Comparison of ENCODE assay signal across 1 cellular context in genomic region chr2:177258059-177258458, GRCh38.
A peak's percentile ranks its signal among the peaks of the same experiment; 100 is the strongest.
TF ChIP-seq lines count a peak whose summit lies in the region.

No MANE protein-coding gene starts in this region.

TF ChIP-seq in K562, 482 proteins besides CTCF, POLR2A, EP300 and RAD21 (continues in another document):
- no peak for TF ChIP-seq TAF15 (IDR thresholded peaks at IDR 0.05; ENCODE audit: low read depth, low read length)
- no peak for TF ChIP-seq ZFP30 (CRISPR knock-in tag; IDR thresholded peaks at IDR 0.05; ENCODE audit: borderline replicate concordance)
- TF ChIP-seq TOE1 (IDR thresholded peaks at IDR 0.05; ENCODE audit: borderline replicate concordance), result no peak
- no peak for TF ChIP-seq TOE1 (CRISPR knock-in tag; IDR thresholded peaks at IDR 0.05; ENCODE audit: borderline replicate concordance, low read depth)
- no peak for TF ChIP-seq GTF2B (IDR thresholded peaks at IDR 0.05; ENCODE audit: extremely low read depth, insufficient read length)
- TF ChIP-seq FOXK2 (conservative IDR thresholded peaks at IDR 0.05 in 1 of 2, IDR thresholded peaks at IDR 0.05 in 1 of 2; ENCODE audit: low read depth in 2 of 2), result no peak
- TF ChIP-seq CBFB (CRISPR knock-in tag; IDR thresholded peaks at IDR 0.05), result no peak
- no peak for TF ChIP-seq VEZF1 (CRISPR knock-in tag; IDR thresholded peaks at IDR 0.05)
- no peak for TF ChIP-seq GTF2A2 (tag; IDR thresholded peaks at IDR 0.05)
- TF ChIP-seq TCF7L2 (IDR thresholded peaks at IDR 0.05; ENCODE audit: low read depth, low read length), result no peak
- TF ChIP-seq SPI1 (IDR thresholded peaks at IDR 0.05; ENCODE audit: borderline replicate concordance, low read depth, low read length), result no peak
- TF ChIP-seq MAFF (IDR thresholded peaks at IDR 0.05; ENCODE audit: low read length), result no peak
- no peak for TF ChIP-seq PRMT5 (CRISPR knock-in tag; IDR thresholded peaks at IDR 0.05)
- peak; percentile 43; the same call in 1 of the 2 replicates for TF ChIP-seq CBX1 (IDR thresholded peaks at IDR 0.05; ENCODE audit: low read depth)
- no peak for TF ChIP-seq ZNF165 (CRISPR knock-in tag; IDR thresholded peaks at IDR 0.05; ENCODE audit: borderline replicate concordance)
- no peak for TF ChIP-seq TAF1 (IDR thresholded peaks at IDR 0.05; ENCODE audit: control insufficient read depth, extremely low read depth, insufficient read depth, low read length, severe bottlenecking)
- no peak for TF ChIP-seq HNRNPK (IDR thresholded peaks at IDR 0.05; ENCODE audit: low read depth, low read length, poor library complexity, severe bottlenecking)
- no peak for TF ChIP-seq ZNF324 (CRISPR knock-in tag; IDR thresholded peaks at IDR 0.05)
- peak; percentile 61 to 79 for TF ChIP-seq KDM1A (IDR thresholded peaks at IDR 0.05)
- TF ChIP-seq DMBX1 (CRISPR knock-in tag; IDR thresholded peaks at IDR 0.05; ENCODE audit: borderline replicate concordance), result no peak
- no peak for TF ChIP-seq ARNT (IDR thresholded peaks at IDR 0.05)
- TF ChIP-seq MCM3 (IDR thresholded peaks at IDR 0.05), result no peak
- TF ChIP-seq OTX1 (CRISPR knock-in tag; IDR thresholded peaks at IDR 0.05), result no peak
- TF ChIP-seq ZNF644 (tag; IDR thresholded peaks at IDR 0.05; ENCODE audit: low read depth), result no peak
- TF ChIP-seq ZNF282 (CRISPR knock-in tag; IDR thresholded peaks at IDR 0.05), result no peak
- no peak for TF ChIP-seq BCL6 (CRISPR knock-in tag; IDR thresholded peaks at IDR 0.05)
- TF ChIP-seq RHOXF2B (CRISPR knock-in tag; conservative IDR thresholded peaks at IDR 0.05), result no peak
- no peak for TF ChIP-seq POLR3A (IDR thresholded peaks at IDR 0.05; ENCODE audit: borderline replicate concordance, extremely low read depth, insufficient read depth, insufficient read length)
- TF ChIP-seq SRSF3 (IDR thresholded peaks at IDR 0.05; ENCODE audit: insufficient read depth, low read length), result no peak
- no peak for TF ChIP-seq GABPB1 (CRISPR knock-in tag; IDR thresholded peaks at IDR 0.05)
- TF ChIP-seq ETV6 (IDR thresholded peaks at IDR 0.05; ENCODE audit: borderline replicate concordance in 1 of 2, low read depth in 2 of 2, low read length in 1 of 2), result no peak
- TF ChIP-seq ETV6 (CRISPR knock-in tag; IDR thresholded peaks at IDR 0.05; ENCODE audit: borderline replicate concordance), result no peak
- TF ChIP-seq, protein P1, sequence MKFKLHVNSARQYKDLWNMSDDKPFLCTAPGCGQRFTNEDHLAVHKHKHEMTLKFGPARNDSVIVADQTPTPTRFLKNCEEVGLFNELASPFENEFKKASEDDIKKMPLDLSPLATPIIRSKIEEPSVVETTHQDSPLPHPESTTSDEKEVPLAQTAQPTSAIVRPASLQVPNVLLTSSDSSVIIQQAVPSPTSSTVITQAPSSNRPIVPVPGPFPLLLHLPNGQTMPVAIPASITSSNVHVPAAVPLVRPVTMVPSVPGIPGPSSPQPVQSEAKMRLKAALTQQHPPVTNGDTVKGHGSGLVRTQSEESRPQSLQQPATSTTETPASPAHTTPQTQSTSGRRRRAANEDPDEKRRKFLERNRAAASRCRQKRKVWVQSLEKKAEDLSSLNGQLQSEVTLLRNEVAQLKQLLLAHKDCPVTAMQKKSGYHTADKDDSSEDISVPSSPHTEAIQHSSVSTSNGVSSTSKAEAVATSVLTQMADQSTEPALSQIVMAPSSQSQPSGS (CRISPR knock-in tag; IDR thresholded peaks at IDR 0.05), result no peak
- no peak for TF ChIP-seq ZNF707 (CRISPR knock-in tag; conservative IDR thresholded peaks at IDR 0.05)
- TF ChIP-seq, protein P2, sequence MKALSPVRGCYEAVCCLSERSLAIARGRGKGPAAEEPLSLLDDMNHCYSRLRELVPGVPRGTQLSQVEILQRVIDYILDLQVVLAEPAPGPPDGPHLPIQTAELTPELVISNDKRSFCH (CRISPR knock-in tag; IDR thresholded peaks at IDR 0.05), result no peak
- TF ChIP-seq, protein P2 (tag; IDR thresholded peaks at IDR 0.05), result 0 out of 2 replicates have a peak, but pooled peaks have one; percentile 19
- no peak for TF ChIP-seq MAFG (tag; conservative IDR thresholded peaks at IDR 0.05)
- no peak for TF ChIP-seq TARDBP (IDR thresholded peaks at IDR 0.05)
- TF ChIP-seq PTBP1 (IDR thresholded peaks at IDR 0.05; ENCODE audit: low read depth, low read length), result 0 out of 2 replicates have a peak, but pooled peaks have one; percentile 3
- TF ChIP-seq ZNF146 (CRISPR knock-in tag; IDR thresholded peaks at IDR 0.05; ENCODE audit: unreplicated experiment), result peak; percentile 100
- no peak for TF ChIP-seq REST (CRISPR knock-in tag; IDR thresholded peaks at IDR 0.05; ENCODE audit: low read depth)
- no peak for TF ChIP-seq ESRRB (CRISPR knock-in tag; IDR thresholded peaks at IDR 0.05; ENCODE audit: borderline replicate concordance)
- TF ChIP-seq FOXJ2 (tag; IDR thresholded peaks at IDR 0.05), result no peak
- TF ChIP-seq ZNF436 (CRISPR knock-in tag; IDR thresholded peaks at IDR 0.05), result no peak
- TF ChIP-seq TFAM (CRISPR knock-in tag; conservative IDR thresholded peaks at IDR 0.05), result no peak
- 0 out of 2 replicates have a peak, but pooled peaks have one; percentile 18 for TF ChIP-seq NCOA6 (IDR thresholded peaks at IDR 0.05)
- no peak for TF ChIP-seq CBX8 (IDR thresholded peaks at IDR 0.05; ENCODE audit: borderline replicate concordance, extremely low read depth, low read depth, low read length, poor library complexity, severe bottlenecking)
- TF ChIP-seq CBX3 (IDR thresholded peaks at IDR 0.05; ENCODE audit: borderline replicate concordance in 1 of 2, low read length in 2 of 2), result peak in 1 of 2 experiments; percentile 90; a peak in 2 of 3 replicates
- peak in 1 of 2 experiments; percentile 34; a peak in 1 of 4 replicates for TF ChIP-seq RCOR1 (IDR thresholded peaks at IDR 0.05; ENCODE audit: borderline replicate concordance in 1 of 2, low read depth in 2 of 2, low read length in 2 of 2)
- TF ChIP-seq, protein P3, sequence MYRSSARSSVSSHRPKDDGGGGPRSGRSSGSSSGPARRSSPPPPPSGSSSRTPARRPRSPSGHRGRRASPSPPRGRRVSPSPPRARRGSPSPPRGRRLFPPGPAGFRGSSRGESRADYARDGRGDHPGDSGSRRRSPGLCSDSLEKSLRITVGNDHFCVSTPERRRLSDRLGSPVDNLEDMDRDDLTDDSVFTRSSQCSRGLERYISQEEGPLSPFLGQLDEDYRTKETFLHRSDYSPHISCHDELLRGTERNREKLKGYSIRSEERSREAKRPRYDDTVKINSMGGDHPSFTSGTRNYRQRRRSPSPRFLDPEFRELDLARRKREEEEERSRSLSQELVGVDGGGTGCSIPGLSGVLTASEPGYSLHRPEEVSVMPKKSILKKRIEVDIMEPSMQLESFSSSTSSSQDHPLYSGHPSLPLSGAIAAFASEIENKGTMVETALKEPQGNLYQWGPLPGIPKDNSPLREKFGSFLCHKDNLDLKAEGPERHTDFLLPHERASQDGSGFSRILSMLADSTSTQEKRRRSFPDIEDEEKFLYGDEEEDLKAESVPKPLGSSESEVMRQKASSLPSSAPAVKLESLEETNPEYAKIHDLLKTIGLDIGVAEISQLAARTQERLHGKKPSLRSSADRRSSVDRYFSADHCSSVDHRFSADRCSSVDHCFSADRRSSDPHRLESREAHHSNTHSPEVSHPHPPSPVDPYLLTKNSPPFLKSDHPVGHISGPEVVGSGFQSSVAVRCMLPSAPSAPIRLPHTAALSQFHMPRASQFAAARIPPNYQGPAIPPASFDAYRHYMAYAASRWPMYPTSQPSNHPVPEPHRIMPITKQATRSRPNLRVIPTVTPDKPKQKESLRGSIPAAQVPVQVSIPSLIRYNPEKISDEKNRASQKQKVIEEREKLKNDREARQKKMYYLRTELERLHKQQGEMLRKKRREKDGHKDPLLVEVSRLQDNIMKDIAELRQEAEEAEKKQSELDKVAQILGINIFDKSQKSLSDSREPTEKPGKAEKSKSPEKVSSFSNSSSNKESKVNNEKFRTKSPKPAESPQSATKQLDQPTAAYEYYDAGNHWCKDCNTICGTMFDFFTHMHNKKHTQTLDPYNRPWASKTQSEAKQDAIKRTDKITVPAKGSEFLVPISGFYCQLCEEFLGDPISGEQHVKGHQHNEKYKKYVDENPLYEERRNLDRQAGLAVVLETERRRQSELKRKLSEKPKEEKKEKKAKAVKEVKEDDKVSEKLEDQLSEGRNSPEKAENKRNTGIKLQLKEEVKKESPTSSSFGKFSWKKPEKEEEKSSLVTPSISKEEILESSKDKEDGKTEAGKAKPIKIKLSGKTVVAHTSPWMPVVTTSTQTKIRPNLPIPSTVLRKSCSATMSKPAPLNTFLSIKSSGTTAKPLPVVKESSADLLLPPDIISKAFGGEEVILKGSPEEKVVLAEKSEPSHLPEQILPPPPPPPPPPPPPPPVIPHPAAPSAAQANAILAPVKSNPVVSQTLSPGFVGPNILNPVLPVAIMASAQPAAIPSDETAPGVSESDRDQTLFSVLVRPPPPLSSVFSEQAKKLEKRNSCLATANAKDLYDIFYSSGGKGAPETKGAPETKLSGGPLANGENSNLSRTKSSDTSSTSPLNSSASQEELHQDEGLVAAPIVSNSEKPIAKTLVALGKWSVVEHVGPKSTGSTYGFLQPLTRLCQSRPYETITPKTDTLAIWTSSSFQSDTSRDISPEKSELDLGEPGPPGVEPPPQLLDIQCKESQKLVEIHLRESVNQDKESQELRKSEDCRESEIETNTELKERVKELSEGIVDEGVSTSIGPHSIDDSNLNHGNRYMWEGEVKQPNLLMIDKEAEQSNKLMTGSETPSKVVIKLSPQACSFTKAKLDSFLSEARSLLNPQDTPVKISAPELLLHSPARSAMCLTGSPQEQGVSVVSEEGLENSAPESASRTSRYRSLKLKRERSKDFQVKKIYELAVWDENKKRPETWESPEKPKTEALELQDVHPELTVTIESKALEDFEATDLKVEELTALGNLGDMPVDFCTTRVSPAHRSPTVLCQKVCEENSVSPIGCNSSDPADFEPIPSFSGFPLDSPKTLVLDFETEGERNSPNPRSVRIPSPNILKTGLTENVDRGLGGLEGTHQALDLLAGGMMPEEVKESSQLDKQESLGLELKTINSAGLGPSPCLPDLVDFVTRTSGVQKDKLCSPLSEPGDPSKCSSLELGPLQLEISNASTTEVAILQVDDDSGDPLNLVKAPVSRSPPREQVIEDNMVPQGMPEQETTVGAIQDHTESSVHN (IDR thresholded peaks at IDR 0.05; ENCODE audit: borderline replicate concordance in 1 of 2, low read depth in 1 of 2), result no peak
- no peak for TF ChIP-seq SNIP1 (IDR thresholded peaks at IDR 0.05; ENCODE audit: low read depth)
- peak; percentile 62; the same call in 1 of the 2 replicates for TF ChIP-seq SMARCA5 (IDR thresholded peaks at IDR 0.05)
- TF ChIP-seq U2AF2 (optimal IDR thresholded peaks at IDR 0.05; ENCODE audit: low read depth, low read length), result no peak
- peak; percentile 97 for TF ChIP-seq RBM25 (IDR thresholded peaks at IDR 0.05; ENCODE audit: low read depth, low read length, severe bottlenecking)
- TF ChIP-seq NBN (IDR thresholded peaks at IDR 0.05; ENCODE audit: low read depth), result no peak
- TF ChIP-seq KLF13 (tag; IDR thresholded peaks at IDR 0.05; ENCODE audit: borderline replicate concordance, low read depth), result no peak
- no peak for TF ChIP-seq RNF2 (IDR thresholded peaks at IDR 0.05)
- TF ChIP-seq CCNT2 (IDR thresholded peaks at IDR 0.05; ENCODE audit: borderline replicate concordance, extremely low read depth, insufficient read length, low read depth, low read length), result no peak
- no peak for TF ChIP-seq COPS2 (conservative IDR thresholded peaks at IDR 0.05)
- no peak for TF ChIP-seq SMAD4 (CRISPR knock-in tag; conservative IDR thresholded peaks at IDR 0.05)
- TF ChIP-seq ARID2 (IDR thresholded peaks at IDR 0.05), result no peak
- TF ChIP-seq FOXM1 (IDR thresholded peaks at IDR 0.05; ENCODE audit: low read depth), result 0 out of 2 replicates have a peak, but pooled peaks have one; percentile 25
- TF ChIP-seq FOXM1 (CRISPR knock-in tag; IDR thresholded peaks at IDR 0.05; ENCODE audit: low read depth), result no peak
- TF ChIP-seq ZNF766 (CRISPR knock-in tag; conservative IDR thresholded peaks at IDR 0.05), result no peak
- TF ChIP-seq PHB2 (IDR thresholded peaks at IDR 0.05; ENCODE audit: low read depth), result no peak
- no peak for TF ChIP-seq ZFP36 (IDR thresholded peaks at IDR 0.05; ENCODE audit: low read depth, low read length, partially characterized antibody)
